In the genomic region with DNA sequence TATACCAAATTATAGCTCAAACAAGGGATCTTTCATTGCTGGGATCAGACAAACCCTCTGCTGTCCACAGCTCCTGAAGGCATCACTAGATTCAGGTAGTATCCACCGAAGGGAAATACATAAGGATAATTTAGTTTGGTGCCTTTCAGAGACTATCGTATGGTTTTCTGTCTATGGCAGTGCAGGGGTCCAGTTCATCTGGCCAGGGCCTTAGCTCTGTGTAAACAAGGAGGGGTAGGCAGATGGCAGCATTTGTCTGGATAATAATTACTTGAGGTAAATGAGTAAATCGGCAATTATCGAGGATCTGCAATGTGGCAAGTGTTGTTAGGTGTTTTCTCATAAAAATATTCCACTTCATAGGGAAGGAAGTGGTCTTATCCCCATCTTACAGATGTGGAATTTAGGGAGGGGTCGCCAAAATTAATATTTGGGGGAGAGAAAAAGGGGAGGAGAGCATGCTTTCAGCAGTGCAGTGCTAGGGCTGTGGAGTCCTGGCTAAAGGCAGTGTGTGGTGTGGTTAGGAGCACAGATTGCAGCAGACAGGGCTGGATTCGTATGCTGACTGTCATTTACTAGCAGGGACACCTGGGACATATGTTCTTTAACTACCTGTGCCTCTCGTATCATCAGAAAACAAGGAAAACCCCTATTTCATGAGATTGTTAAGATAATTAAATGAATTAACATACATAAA, we compare ENCODE assay signal across 18 cellular contexts. TPM values are rescaled to one million over a fixed set of nuclear protein-coding genes. Genes with fewer than 3 reads are reported as not detected.
DNase-seq lines count a peak whose midpoint lies in the region; FAIRE-seq and TF ChIP-seq lines count a peak whose summit lies in the region.
"Had no signal": no experiment of that assay in that cellular context is flagged by ENCODE, and none has a peak within 500 bp of the region (broad histone marks: within the 10 kb centered on the region; RNA-seq: fewer than 3 reads in every experiment).

No MANE protein-coding gene starts in this region.

- no peaks in the 10 kb centered on the region for H3K36me3 ChIP-seq in Caco-2 (ENCODE audit: control insufficient read depth, insufficient read depth, low read length)
- H3K36me3 ChIP-seq: lower lobe of right lung had no signal

- FAIRE-seq in HTR-8/SVneo (lab: Jason Lieb, UNC), result peak; percentile 26
- FAIRE-seq: TTC549 had no signal

- H3K27ac Mint-ChIP-seq in Caco-2 (ENCODE audit: unreplicated experiment), result peak overlapping the region; percentile 14
- peak overlapping the region; percentile 39 for H3K27ac Mint-ChIP-seq in neural crest cell (ENCODE audit: unreplicated experiment)
- no peak overlapping the region for H3K27ac Mint-ChIP-seq in chondrocyte (ENCODE audit: unreplicated experiment)
- H3K27ac Mint-ChIP-seq: activated naive CD4-positive, alpha-beta T cell treated with anti-CD3 and anti-CD28 coated beads for 36 hours; CD4-positive, alpha-beta memory T cell; naive thymus-derived CD4-positive, alpha-beta T cell; stimulated activated naive CD8-positive, alpha-beta T cell treated with anti-CD3 and anti-CD28 coated beads, Interleukin-15, Interleukin-2, amounts not matched to agents 100 ng/mL and 50 ng/mL, for 24 hours had no signal

- POLR2A ChIA-PET in Caco-2 (lab: Charles Lee), result no interaction called here

- DNase-seq in Caco-2 (no peak), HTR-8/SVneo (ENCODE audit: insufficient read length, low spot score) (no peak), cerebellar cortex (ENCODE audit: low spot score) (peak; percentile 53), neural crest cell (ENCODE audit: low read depth, low spot score) (no peak), NCI-H1436 (lab: John Stamatoyannopoulos, UW) (no peak), chondrocyte (ENCODE audit: low spot score) (no peak)
- no peak for DNase-seq in activated CD4-positive, alpha-beta T cell treated with anti-CD3 and anti-CD28 coated beads for 48 hours
- DNase-seq in effector CD8-positive, alpha-beta T cell (lab: John Stamatoyannopoulos, UW), result no peak
- DNase-seq: activated CD4-positive, alpha-beta T cell treated with anti-CD3 and anti-CD28 coated beads, Interleukin-2, amount 50 U/mL, for 4 hours; activated naive CD4-positive, alpha-beta T cell treated with anti-CD3 and anti-CD28 coated beads for 36 hours; CD4-positive, alpha-beta memory T cell; lower lobe of right lung; naive thymus-derived CD4-positive, alpha-beta T cell; NCI-H2029 treated with DMSO at 0.1 percent for 48 hours; NCI-H774 had no signal

- no peaks in the 10 kb centered on the region for H3K27me3 ChIP-seq in Caco-2 (replicated peaks; ENCODE audit: control insufficient read depth, insufficient read depth, low read length)

- intact Hi-C loops in Caco-2 (cut with micrococcal nuclease; ENCODE audit: unreplicated experiment), result no loop called here

- H3K27me3 Mint-ChIP-seq in Caco-2 (ENCODE audit: insufficient read depth, unreplicated experiment), result no peaks in the 10 kb centered on the region
- no peaks in the 10 kb centered on the region for H3K27me3 Mint-ChIP-seq in neural crest cell (ENCODE audit: low read depth)
- no peaks in the 10 kb centered on the region for H3K27me3 Mint-ChIP-seq in chondrocyte (ENCODE audit: low read depth)
- H3K27me3 Mint-ChIP-seq: stimulated activated naive CD8-positive, alpha-beta T cell treated with anti-CD3 and anti-CD28 coated beads, Interleukin-15, Interleukin-2, amounts not matched to agents 100 ng/mL and 50 ng/mL, for 24 hours had no signal

- peaks cover 23% of the 10 kb centered on the region for H3K4me1 ChIP-seq in Caco-2

- TF ChIP-seq CTCF in Caco-2 (IDR thresholded peaks at IDR 0.05; ENCODE audit: insufficient read depth in 1 of 2, low read depth in 1 of 2, low read length in 1 of 2, severe bottlenecking in 1 of 2, unreplicated experiment in 1 of 2), result no peak
- no peak for TF ChIP-seq CTCF in neural crest cell (conservative IDR thresholded peaks at IDR 0.05)
- no peak for TF ChIP-seq CTCF in chondrocyte (IDR thresholded peaks at IDR 0.05)

- no peaks in the 10 kb centered on the region for H3K9me3 ChIP-seq in Caco-2
- H3K9me3 ChIP-seq: lower lobe of right lung had no signal

- H3K36me3 Mint-ChIP-seq in Caco-2 (ENCODE audit: insufficient read depth, unreplicated experiment) (peaks cover 12% of the 10 kb centered on the region), neural crest cell (ENCODE audit: low read depth) (no peaks in the 10 kb centered on the region), chondrocyte (ENCODE audit: low read depth) (no peaks in the 10 kb centered on the region)
- H3K36me3 Mint-ChIP-seq: CD4-positive, alpha-beta memory T cell; IgD-negative memory B cell; naive thymus-derived CD4-positive, alpha-beta T cell had no signal

- no peaks in the 10 kb centered on the region for H3K9me3 Mint-ChIP-seq in Caco-2 (ENCODE audit: unreplicated experiment)
- H3K9me3 Mint-ChIP-seq in neural crest cell, result no peaks in the 10 kb centered on the region
- H3K9me3 Mint-ChIP-seq in chondrocyte (ENCODE audit: low read depth), result no peaks in the 10 kb centered on the region
- H3K9me3 Mint-ChIP-seq: activated naive CD4-positive, alpha-beta T cell treated with anti-CD3 and anti-CD28 coated beads for 36 hours; IgD-negative memory B cell; naive thymus-derived CD4-positive, alpha-beta T cell; stimulated activated naive CD8-positive, alpha-beta T cell treated with anti-CD3 and anti-CD28 coated beads, Interleukin-15, Interleukin-2, amounts not matched to agents 100 ng/mL and 50 ng/mL, for 24 hours had no signal

- no peak overlapping the region for H3K4me3 Mint-ChIP-seq in Caco-2 (ENCODE audit: unreplicated experiment)
- H3K4me3 Mint-ChIP-seq in neural crest cell, result no peak overlapping the region
- no peak overlapping the region for H3K4me3 Mint-ChIP-seq in chondrocyte (ENCODE audit: unreplicated experiment)
- H3K4me3 Mint-ChIP-seq: activated naive CD4-positive, alpha-beta T cell treated with anti-CD3 and anti-CD28 coated beads for 36 hours; CD4-positive, alpha-beta memory T cell; IgD-negative memory B cell; naive thymus-derived CD4-positive, alpha-beta T cell; stimulated activated naive CD8-positive, alpha-beta T cell treated with anti-CD3 and anti-CD28 coated beads, Interleukin-15, Interleukin-2, amounts not matched to agents 100 ng/mL and 50 ng/mL, for 24 hours had no signal

- peaks cover 53% of the 10 kb centered on the region for H3K4me1 Mint-ChIP-seq in Caco-2 (ENCODE audit: low read depth, unreplicated experiment)
- H3K4me1 Mint-ChIP-seq in neural crest cell, result peaks cover 32% of the 10 kb centered on the region
- peaks cover 9% of the 10 kb centered on the region for H3K4me1 Mint-ChIP-seq in chondrocyte (ENCODE audit: low read depth)
- H3K4me1 Mint-ChIP-seq: CD4-positive, alpha-beta memory T cell; IgD-negative memory B cell had no signal

- CTCF ChIA-PET in Caco-2 (lab: Charles Lee), result no interaction called here

- H3K4me3 ChIP-seq in Caco-2 (ENCODE audit: low read depth, low read length), result no peak overlapping the region
- H3K4me3 ChIP-seq: lower lobe of right lung had no signal

- BruUV-seq in Caco-2 (replicated peaks; lab: Mats Ljungman, UMichigan), result no TSS peak

RNA-seq across cellular contexts. Expression of a gene that starts 27.0 kb away (rescaled TPM):
- total RNA-seq in Caco-2 (2022), result 140 and 143 TPM in 2 replicates
- 47.0 and 50.5 TPM in 2 replicates for total RNA-seq in neural crest cell
- total RNA-seq in chondrocyte, result 28.1 to 54.6 TPM (median 46.2 TPM) in 3 replicates
- total RNA-seq: CD4-positive, alpha-beta memory T cell had no signal
